1 cellular context compared by ENCODE assay signal in genomic region chr4:43853565-43854345, GRCh38.
TF ChIP-seq lines count a peak whose summit lies in the region.

No MANE protein-coding gene starts in this region.

TF ChIP-seq in GM23338, 12 proteins besides CTCF, POLR2A, EP300 and RAD21 (continued from another document):
- TF ChIP-seq REST (IDR thresholded peaks at IDR 0.05; ENCODE audit: unreplicated experiment) (no peak), ZNF114 (CRISPR knock-in tag; IDR thresholded peaks at IDR 0.05) (no peak), EZH2 (IDR thresholded peaks at IDR 0.05; ENCODE audit: low read depth, unreplicated experiment) (no peak), CREB1 (CRISPR knock-in tag; IDR thresholded peaks at IDR 0.05; ENCODE audit: low read depth) (no peak), NANOG (IDR thresholded peaks at IDR 0.05; ENCODE audit: borderline replicate concordance) (no peak), ZNF331 (CRISPR knock-in tag; IDR thresholded peaks at IDR 0.05; ENCODE audit: low read depth) (no peak), ETS1 (IDR thresholded peaks at IDR 0.05) (no peak)
